In the genomic region with DNA sequence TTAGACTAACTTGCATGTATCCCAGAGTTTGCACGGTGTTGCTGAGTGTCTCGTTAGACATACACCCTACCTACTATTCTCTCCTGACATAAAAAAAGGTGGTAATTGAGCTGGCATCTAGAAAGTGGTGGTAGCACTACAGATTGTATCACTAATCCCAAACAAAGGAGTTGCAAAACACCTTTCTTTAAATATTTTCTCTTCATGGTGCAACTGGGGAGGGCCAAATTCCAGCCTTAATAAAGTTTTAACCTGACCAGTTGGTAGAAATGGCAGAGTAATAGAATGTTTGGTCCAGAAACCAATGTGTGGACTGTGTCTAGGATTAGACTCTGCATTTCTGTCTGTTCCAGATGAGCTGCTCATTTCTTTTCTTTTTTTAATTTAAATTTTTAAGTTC, we compare ENCODE assay signal across 21 cellular contexts.
"Had no signal": no experiment of that assay in that cellular context is flagged by ENCODE, and none has a peak within 500 bp of the region (broad histone marks: within the 10 kb centered on the region; RNA-seq: fewer than 3 reads in every experiment).

No MANE protein-coding gene starts in this region.

- H3K4me3 ChIP-seq: adrenal gland, breast epithelium, colonic mucosa, heart right ventricle, left lung, ovary, sigmoid colon, smooth muscle cell, stomach, upper lobe of left lung had no signal

- H3K9me3 ChIP-seq: adrenal gland, breast epithelium, colonic mucosa, heart right ventricle, left lung, neutrophil, ovary, sigmoid colon, stomach, upper lobe of left lung had no signal

- H3K36me3 ChIP-seq: adrenal gland, breast epithelium, colonic mucosa, heart right ventricle, left lung, neutrophil, ovary, sigmoid colon, stomach, upper lobe of left lung had no signal

- DNase-seq: activated CD4-positive, alpha-beta T cell treated with anti-CD3 and anti-CD28 coated beads for 36 hours; activated CD4-positive, alpha-beta T cell treated with anti-CD3 and anti-CD28 coated beads, Interleukin-2, amount 50 U/mL, for 4 hours; activated CD8-positive, alpha-beta memory T cell treated with anti-CD3 and anti-CD28 coated beads for 24 hours; activated CD8-positive, alpha-beta memory T cell treated with anti-CD3 and anti-CD28 coated beads, Interleukin-2, amount 50 U/mL, for 4 hours; activated naive CD4-positive, alpha-beta T cell; activated T-cell treated with anti-CD3 and anti-CD28 coated beads, Interleukin-2, amount 50 U/mL, for 24 hours; adrenal gland; colonic mucosa; endodermal cell; heart right ventricle; kidney; left lung; ovary; sigmoid colon; stimulated activated CD4-positive, alpha-beta T cell treated with anti-CD3 and anti-CD28 coated beads, Interleukin-15, amount 100 ng/mL, for 24 hours; stomach; T-cell; upper lobe of left lung had no signal

- H3K27ac ChIP-seq: breast epithelium, colonic mucosa, left lung, neutrophil, ovary, upper lobe of left lung had no signal

- H3K27me3 ChIP-seq: adrenal gland, breast epithelium, colonic mucosa, heart right ventricle, left lung, neutrophil, ovary, sigmoid colon, stomach, upper lobe of left lung had no signal
